2 cellular contexts compared by ENCODE assay signal in genomic region chr10:63297941-63298340, GRCh38.
TF ChIP-seq lines count a peak whose summit lies in the region.

No MANE protein-coding gene starts in this region.

TF ChIP-seq in A549, 52 proteins besides CTCF, POLR2A, EP300 and RAD21:
- TF ChIP-seq HDAC2 (IDR thresholded peaks at IDR 0.05): no peak

TF ChIP-seq in H1, 55 proteins besides CTCF, POLR2A, EP300 and RAD21:
- no peak for TF ChIP-seq HDAC6 (IDR thresholded peaks at IDR 0.05; ENCODE audit: low read depth, low read length)
- no peak for TF ChIP-seq ATF2 (IDR thresholded peaks at IDR 0.05; ENCODE audit: low read length)
- TF ChIP-seq CHD2 (IDR thresholded peaks at IDR 0.05; ENCODE audit: low read length): no peak
- no peak for TF ChIP-seq E2F6 (IDR thresholded peaks at IDR 0.05)
- TF ChIP-seq EZH2 (IDR thresholded peaks at IDR 0.05; ENCODE audit: low read depth, low read length, severe bottlenecking): no peak
- no peak for TF ChIP-seq GABPA (IDR thresholded peaks at IDR 0.05; ENCODE audit: borderline replicate concordance, insufficient read depth, low read length)
- TF ChIP-seq SP4 (IDR thresholded peaks at IDR 0.05; ENCODE audit: low read length): no peak
- no peak for TF ChIP-seq SRF (IDR thresholded peaks at IDR 0.05; ENCODE audit: low read depth, low read length)
- no peak for TF ChIP-seq TEAD4 (IDR thresholded peaks at IDR 0.05; ENCODE audit: low read depth, low read length)
- no peak for TF ChIP-seq GTF2F1 (IDR thresholded peaks at IDR 0.05; ENCODE audit: borderline replicate concordance, low read depth, low read length)
- TF ChIP-seq NRF1 (IDR thresholded peaks at IDR 0.05; ENCODE audit: low read depth, low read length): no peak
- TF ChIP-seq HDAC2 (IDR thresholded peaks at IDR 0.05; ENCODE audit: borderline replicate concordance in 1 of 2, low read depth in 2 of 2, low read length in 2 of 2): no peak
- no peak for TF ChIP-seq MAX (IDR thresholded peaks at IDR 0.05)
- no peak for TF ChIP-seq POLR2AphosphoS5 (IDR thresholded peaks at IDR 0.05; ENCODE audit: low read depth, low read length)
- no peak for TF ChIP-seq CTBP2 (IDR thresholded peaks at IDR 0.05; ENCODE audit: borderline replicate concordance, insufficient read depth, insufficient read length, low read length)
- no peak for TF ChIP-seq CBX5 (IDR thresholded peaks at IDR 0.05; ENCODE audit: low read depth, low read length)
- TF ChIP-seq NANOG (IDR thresholded peaks at IDR 0.05; ENCODE audit: insufficient read depth, low read depth, low read length, poor library complexity, severe bottlenecking): no peak
- no peak for TF ChIP-seq BRCA1 (IDR thresholded peaks at IDR 0.05; ENCODE audit: low read depth, low read length)
- no peak for TF ChIP-seq POU5F1 (IDR thresholded peaks at IDR 0.05; ENCODE audit: low read depth, low read length)
- no peak for TF ChIP-seq JUN (IDR thresholded peaks at IDR 0.05; ENCODE audit: low read depth, low read length)
